25 cellular contexts compared by ENCODE assay signal in genomic region chr2:109209941-109210340, GRCh38.
DNase-seq lines count a peak whose midpoint lies in the region; ATAC-seq, FAIRE-seq and TF ChIP-seq lines count a peak whose summit lies in the region.
"Had no signal": no experiment of that assay in that cellular context is flagged by ENCODE, and none has a peak within 500 bp of the region (broad histone marks: within the 10 kb centered on the region; RNA-seq: fewer than 3 reads in every experiment).

No MANE protein-coding gene starts in this region.

- H3K27me3 ChIP-seq in PC-9 (ENCODE audit: insufficient read depth, low read depth) (no peaks in the 10 kb centered on the region), pancreas (no peaks in the 10 kb centered on the region)
- H3K27me3 ChIP-seq: esophagus squamous epithelium, SJSA1, tibial artery had no signal

- peaks cover 60% of the 10 kb centered on the region for H3K79me2 ChIP-seq in PC-9 (ENCODE audit: low read depth)

- peaks cover 44% of the 10 kb centered on the region; the same call in 1 of the 2 replicates for H3F3A ChIP-seq in PC-9 (ENCODE audit: insufficient read depth, low read depth)

- peak overlapping the region; percentile 2; the same call in 1 of the 2 replicates for H3K4me3 ChIP-seq in PC-9
- no peak overlapping the region for H3K4me3 ChIP-seq in pancreas
- H3K4me3 ChIP-seq: esophagus squamous epithelium, GM12878, SJSA1, tibial artery had no signal

- H4K20me1 ChIP-seq in PC-9 (ENCODE audit: insufficient read depth), result 0 out of 2 replicates have a peak, but pooled peaks cover 4% of the 10 kb centered on the region

- H3K4me1 ChIP-seq in PC-9 (replicated peaks; ENCODE audit: insufficient read depth), result peaks cover 75% of the 10 kb centered on the region
- H3K4me1 ChIP-seq in pancreas, result peaks cover 0 to 6% (median 5%) of the 10 kb centered on the region in 3 donors

- 79 to 83% methylated on average over 7 of the region's 7 CpGs for WGBS in pancreas, 2 donors

- no TSS peak for BruUV-seq in PC-9 (replicated peaks; lab: Mats Ljungman, UMichigan)

- peak overlapping the region; percentile 65 for H3K4me2 ChIP-seq in PC-9

- CTCF ChIA-PET in PC-9 (lab: Charles Lee), result no interaction called here

- no peaks in the 10 kb centered on the region for H3K9me2 ChIP-seq in PC-9 (ENCODE audit: insufficient read depth)

- POLR2A ChIA-PET in PC-9 (lab: Charles Lee; ENCODE audit: unreplicated experiment), result interaction anchor here (0.6 kb wide), 2 partner anchors 31 to 91 kb away, joined by 4 to 6 read pairs; no protein-coding TSS in a partner anchor

- no peak overlapping the region for H2AFZ ChIP-seq in PC-9

- no peaks in the 10 kb centered on the region for H3K9me3 ChIP-seq in PC-9 (ENCODE audit: insufficient read depth, low read depth)
- no peaks in the 10 kb centered on the region for H3K9me3 ChIP-seq in pancreas
- H3K9me3 ChIP-seq: SJSA1 had no signal

- TF ChIP-seq CTCF in PC-9 (conservative IDR thresholded peaks at IDR 0.05), result no peak
- no peak for TF ChIP-seq CTCF in pancreas (IDR thresholded peaks at IDR 0.05)

- H3K27ac ChIP-seq in PC-9, result peak overlapping the region; percentile 55
- H3K27ac ChIP-seq in pancreas, result peak overlapping the region in 2 of 4 donors; percentile 46 to 47
- H3K27ac ChIP-seq: SJSA1 had no signal

- intact Hi-C loops in PC-9 (cut with micrococcal nuclease; ENCODE audit: unreplicated experiment) (loop anchor here (5.0 kb wide), 2 partner anchors 122 to 197 kb away; no protein-coding TSS in a partner anchor), pancreas (cut with DNase I) (no loop called here)

- FAIRE-seq in pancreas (lab: Jason Lieb, UNC), result no peak
- FAIRE-seq: A204.1, frontal cortex, GM12878 had no signal

- H3K36me3 ChIP-seq in PC-9 (ENCODE audit: low read depth), result no peaks in the 10 kb centered on the region
- H3K36me3 ChIP-seq in pancreas, result no peaks in the 10 kb centered on the region
- H3K36me3 ChIP-seq: esophagus squamous epithelium, SJSA1, tibial artery had no signal

- peak; percentile 20 for DNase-seq in activated CD8-positive, alpha-beta memory T cell treated with anti-CD3 and anti-CD28 coated beads, Interleukin-2, amount 50 U/mL, for 48 hours
- no peak for DNase-seq in activated CD8-positive, alpha-beta memory T cell treated with anti-CD3 and anti-CD28 coated beads, Interleukin-2, amount 50 U/mL, for 4 hours
- DNase-seq in PC-9 (no peak), dermis blood vessel endothelial cell (peak; percentile 72), superior temporal gyrus (ENCODE audit: extremely low spot score) (peak; percentile 37), cerebellum (ENCODE audit: low spot score) (no peak), pancreas (no peak)
- DNase-seq in stimulated activated CD4-positive, alpha-beta T cell treated with anti-CD3 and anti-CD28 coated beads, Interleukin-4, amount 100 ng/mL, for 1 hour, result no peak
- DNase-seq: activated CD4-positive, CD25-positive, alpha-beta regulatory T cell treated with anti-CD3 and anti-CD28 coated beads, Interleukin-2, amount 50 U/mL, for 72 hours; activated CD8-positive, alpha-beta T cell treated with anti-CD3 and anti-CD28 coated beads for 36 hours; activated naive CD4-positive, alpha-beta T cell; activated T-cell treated with anti-CD3 and anti-CD28 coated beads, Interleukin-2, amount 50 U/mL, for 4 hours; AML-193; CD4-positive, alpha-beta memory T cell; cortex of kidney; esophagus squamous epithelium; NCI-H1092 treated with DMSO at 0.1 percent for 48 hours; NCI-H1930; NCI-H524 treated with DMSO at 0.1 percent for 48 hours; T-helper 17 cell; tibial artery had no signal

- ATAC-seq in pancreas, result no peak
- ATAC-seq: activated CD8-positive, alpha-beta T cell treated with anti-CD3 and anti-CD28 coated beads for 36 hours; activated T-cell treated with anti-CD3 and anti-CD28 coated beads, Interleukin-2, amount 50 U/mL, for 4 hours; GM12878; T-helper 17 cell had no signal

Comparison
In these comparisons a context has a peak if more than half of its experiments do, and no peak if none do; other contexts are left out.
1. DNase-seq: peak in activated CD8-positive, alpha-beta memory T cell treated with anti-CD3 and anti-CD28 coated beads, Interleukin-2, amount 50 U/mL, for 48 hours (single experiment), dermis blood vessel endothelial cell (single experiment) and superior temporal gyrus (single experiment); none in activated CD8-positive, alpha-beta memory T cell treated with anti-CD3 and anti-CD28 coated beads, Interleukin-2, amount 50 U/mL, for 4 hours (single experiment), PC-9 (0 of 2), stimulated activated CD4-positive, alpha-beta T cell treated with anti-CD3 and anti-CD28 coated beads, Interleukin-4, amount 100 ng/mL, for 1 hour (single experiment), cerebellum (single experiment) and pancreas (0 of 6).